Comparison of ENCODE assay signal across 1 cellular context in the genomic region with DNA sequence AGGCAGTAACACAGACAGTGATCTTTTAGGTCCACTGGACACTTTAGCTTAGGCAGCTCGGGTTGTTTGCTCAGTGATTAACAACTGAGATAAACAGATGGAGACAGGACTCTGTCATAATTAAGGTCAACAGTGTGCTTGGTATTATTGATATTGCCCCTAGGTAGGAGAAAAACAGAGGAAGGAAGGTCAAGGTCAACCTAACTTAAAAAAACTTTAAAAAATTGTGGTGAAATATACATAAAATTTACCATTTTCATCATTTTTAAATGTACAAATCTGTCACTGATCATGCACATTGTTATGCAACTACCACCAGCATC.
TF ChIP-seq lines count a peak whose summit lies in the region.

No MANE protein-coding gene starts in this region.

TF ChIP-seq in H1, 55 proteins besides CTCF, POLR2A, EP300 and RAD21:
- TF ChIP-seq HDAC6 (IDR thresholded peaks at IDR 0.05; ENCODE audit: low read depth, low read length) (no peak), YY1 (IDR thresholded peaks at IDR 0.05; ENCODE audit: low read depth, low read length) (no peak), GTF2F1 (IDR thresholded peaks at IDR 0.05; ENCODE audit: borderline replicate concordance, low read depth, low read length) (no peak), JUN (IDR thresholded peaks at IDR 0.05; ENCODE audit: low read depth, low read length) (no peak)
